ENCODE assay signal across 1 cellular context in genomic region chr2:158496986-158497385, GRCh38.
TF ChIP-seq lines count a peak whose summit lies in the region.

No MANE protein-coding gene starts in this region.

TF ChIP-seq in WTC11, 78 proteins besides CTCF, POLR2A, EP300 and RAD21 (continued from another document):
- TF ChIP-seq ZNF532 (CRISPR knock-in tag; IDR thresholded peaks at IDR 0.05; ENCODE audit: borderline replicate concordance) (no peak), ZMAT4 (CRISPR knock-in tag; IDR thresholded peaks at IDR 0.05) (no peak)
